Comparison of ENCODE assay signal across 1 cellular context in the genomic region with DNA sequence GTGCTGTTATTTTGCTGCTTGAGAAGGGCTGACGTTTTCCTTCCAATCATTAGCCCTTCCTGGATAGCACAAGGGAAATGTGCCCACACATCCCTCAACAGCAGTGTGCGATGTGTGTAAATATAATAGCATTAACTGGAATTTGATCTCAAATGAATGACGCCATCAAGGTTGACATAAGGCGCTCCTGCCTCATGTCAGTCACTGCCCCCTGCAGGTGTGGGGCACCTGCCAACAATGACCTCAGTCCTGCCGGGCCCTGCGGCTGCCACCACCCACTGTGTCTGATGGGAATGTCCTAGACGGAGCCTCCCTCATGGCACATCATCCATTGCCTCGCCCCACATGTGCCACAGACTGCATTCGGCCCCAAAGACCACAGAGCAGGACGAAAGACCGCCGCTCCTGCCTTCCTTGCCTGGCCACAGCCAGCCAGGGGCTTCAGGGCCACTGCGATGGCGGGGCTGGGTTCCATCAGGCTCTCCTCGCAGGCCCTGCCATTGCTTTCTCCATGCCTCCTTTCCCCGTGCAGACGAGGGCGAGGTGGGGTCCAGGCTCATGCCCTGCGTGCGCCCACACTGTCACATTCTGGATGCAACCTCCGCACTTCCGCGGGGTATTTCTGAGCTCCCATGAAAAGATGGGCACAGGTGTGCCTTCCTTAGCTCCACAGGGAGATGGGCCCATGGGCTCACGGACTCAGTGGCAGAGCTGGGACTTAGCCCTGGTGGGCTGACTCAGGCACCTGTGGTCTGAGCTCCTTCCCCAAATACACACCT.
TF ChIP-seq lines count a peak whose summit lies in the region.

No MANE protein-coding gene starts in this region.

TF ChIP-seq in GM23338, 12 proteins besides CTCF, POLR2A, EP300 and RAD21 (continued from another document):
- TF ChIP-seq, protein P1, sequence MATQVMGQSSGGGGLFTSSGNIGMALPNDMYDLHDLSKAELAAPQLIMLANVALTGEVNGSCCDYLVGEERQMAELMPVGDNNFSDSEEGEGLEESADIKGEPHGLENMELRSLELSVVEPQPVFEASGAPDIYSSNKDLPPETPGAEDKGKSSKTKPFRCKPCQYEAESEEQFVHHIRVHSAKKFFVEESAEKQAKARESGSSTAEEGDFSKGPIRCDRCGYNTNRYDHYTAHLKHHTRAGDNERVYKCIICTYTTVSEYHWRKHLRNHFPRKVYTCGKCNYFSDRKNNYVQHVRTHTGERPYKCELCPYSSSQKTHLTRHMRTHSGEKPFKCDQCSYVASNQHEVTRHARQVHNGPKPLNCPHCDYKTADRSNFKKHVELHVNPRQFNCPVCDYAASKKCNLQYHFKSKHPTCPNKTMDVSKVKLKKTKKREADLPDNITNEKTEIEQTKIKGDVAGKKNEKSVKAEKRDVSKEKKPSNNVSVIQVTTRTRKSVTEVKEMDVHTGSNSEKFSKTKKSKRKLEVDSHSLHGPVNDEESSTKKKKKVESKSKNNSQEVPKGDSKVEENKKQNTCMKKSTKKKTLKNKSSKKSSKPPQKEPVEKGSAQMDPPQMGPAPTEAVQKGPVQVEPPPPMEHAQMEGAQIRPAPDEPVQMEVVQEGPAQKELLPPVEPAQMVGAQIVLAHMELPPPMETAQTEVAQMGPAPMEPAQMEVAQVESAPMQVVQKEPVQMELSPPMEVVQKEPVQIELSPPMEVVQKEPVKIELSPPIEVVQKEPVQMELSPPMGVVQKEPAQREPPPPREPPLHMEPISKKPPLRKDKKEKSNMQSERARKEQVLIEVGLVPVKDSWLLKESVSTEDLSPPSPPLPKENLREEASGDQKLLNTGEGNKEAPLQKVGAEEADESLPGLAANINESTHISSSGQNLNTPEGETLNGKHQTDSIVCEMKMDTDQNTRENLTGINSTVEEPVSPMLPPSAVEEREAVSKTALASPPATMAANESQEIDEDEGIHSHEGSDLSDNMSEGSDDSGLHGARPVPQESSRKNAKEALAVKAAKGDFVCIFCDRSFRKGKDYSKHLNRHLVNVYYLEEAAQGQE (IDR thresholded peaks at IDR 0.05; ENCODE audit: unreplicated experiment): no peak
- TF ChIP-seq CREB1 (CRISPR knock-in tag; IDR thresholded peaks at IDR 0.05; ENCODE audit: low read depth): no peak
- no peak for TF ChIP-seq JUNB (IDR thresholded peaks at IDR 0.05; ENCODE audit: unreplicated experiment)
- no peak for TF ChIP-seq ZNF331 (CRISPR knock-in tag; IDR thresholded peaks at IDR 0.05; ENCODE audit: low read depth)
- no peak for TF ChIP-seq ZNF462 (CRISPR knock-in tag; IDR thresholded peaks at IDR 0.05)
- no peak for TF ChIP-seq STAT1 (IDR thresholded peaks at IDR 0.05; ENCODE audit: unreplicated experiment)
- TF ChIP-seq POLR2AphosphoS5 (IDR thresholded peaks at IDR 0.05; ENCODE audit: low read depth): no peak
- no peak for TF ChIP-seq ZNF114 (CRISPR knock-in tag; IDR thresholded peaks at IDR 0.05)
